1 cellular context compared by ENCODE assay signal in genomic region chr13:45142440-45143345, GRCh38.
TF ChIP-seq lines count a peak whose summit lies in the region.

No MANE protein-coding gene starts in this region.

TF ChIP-seq in GM23338, 12 proteins besides CTCF, POLR2A, EP300 and RAD21 (continued from another document):
- TF ChIP-seq, protein P1, sequence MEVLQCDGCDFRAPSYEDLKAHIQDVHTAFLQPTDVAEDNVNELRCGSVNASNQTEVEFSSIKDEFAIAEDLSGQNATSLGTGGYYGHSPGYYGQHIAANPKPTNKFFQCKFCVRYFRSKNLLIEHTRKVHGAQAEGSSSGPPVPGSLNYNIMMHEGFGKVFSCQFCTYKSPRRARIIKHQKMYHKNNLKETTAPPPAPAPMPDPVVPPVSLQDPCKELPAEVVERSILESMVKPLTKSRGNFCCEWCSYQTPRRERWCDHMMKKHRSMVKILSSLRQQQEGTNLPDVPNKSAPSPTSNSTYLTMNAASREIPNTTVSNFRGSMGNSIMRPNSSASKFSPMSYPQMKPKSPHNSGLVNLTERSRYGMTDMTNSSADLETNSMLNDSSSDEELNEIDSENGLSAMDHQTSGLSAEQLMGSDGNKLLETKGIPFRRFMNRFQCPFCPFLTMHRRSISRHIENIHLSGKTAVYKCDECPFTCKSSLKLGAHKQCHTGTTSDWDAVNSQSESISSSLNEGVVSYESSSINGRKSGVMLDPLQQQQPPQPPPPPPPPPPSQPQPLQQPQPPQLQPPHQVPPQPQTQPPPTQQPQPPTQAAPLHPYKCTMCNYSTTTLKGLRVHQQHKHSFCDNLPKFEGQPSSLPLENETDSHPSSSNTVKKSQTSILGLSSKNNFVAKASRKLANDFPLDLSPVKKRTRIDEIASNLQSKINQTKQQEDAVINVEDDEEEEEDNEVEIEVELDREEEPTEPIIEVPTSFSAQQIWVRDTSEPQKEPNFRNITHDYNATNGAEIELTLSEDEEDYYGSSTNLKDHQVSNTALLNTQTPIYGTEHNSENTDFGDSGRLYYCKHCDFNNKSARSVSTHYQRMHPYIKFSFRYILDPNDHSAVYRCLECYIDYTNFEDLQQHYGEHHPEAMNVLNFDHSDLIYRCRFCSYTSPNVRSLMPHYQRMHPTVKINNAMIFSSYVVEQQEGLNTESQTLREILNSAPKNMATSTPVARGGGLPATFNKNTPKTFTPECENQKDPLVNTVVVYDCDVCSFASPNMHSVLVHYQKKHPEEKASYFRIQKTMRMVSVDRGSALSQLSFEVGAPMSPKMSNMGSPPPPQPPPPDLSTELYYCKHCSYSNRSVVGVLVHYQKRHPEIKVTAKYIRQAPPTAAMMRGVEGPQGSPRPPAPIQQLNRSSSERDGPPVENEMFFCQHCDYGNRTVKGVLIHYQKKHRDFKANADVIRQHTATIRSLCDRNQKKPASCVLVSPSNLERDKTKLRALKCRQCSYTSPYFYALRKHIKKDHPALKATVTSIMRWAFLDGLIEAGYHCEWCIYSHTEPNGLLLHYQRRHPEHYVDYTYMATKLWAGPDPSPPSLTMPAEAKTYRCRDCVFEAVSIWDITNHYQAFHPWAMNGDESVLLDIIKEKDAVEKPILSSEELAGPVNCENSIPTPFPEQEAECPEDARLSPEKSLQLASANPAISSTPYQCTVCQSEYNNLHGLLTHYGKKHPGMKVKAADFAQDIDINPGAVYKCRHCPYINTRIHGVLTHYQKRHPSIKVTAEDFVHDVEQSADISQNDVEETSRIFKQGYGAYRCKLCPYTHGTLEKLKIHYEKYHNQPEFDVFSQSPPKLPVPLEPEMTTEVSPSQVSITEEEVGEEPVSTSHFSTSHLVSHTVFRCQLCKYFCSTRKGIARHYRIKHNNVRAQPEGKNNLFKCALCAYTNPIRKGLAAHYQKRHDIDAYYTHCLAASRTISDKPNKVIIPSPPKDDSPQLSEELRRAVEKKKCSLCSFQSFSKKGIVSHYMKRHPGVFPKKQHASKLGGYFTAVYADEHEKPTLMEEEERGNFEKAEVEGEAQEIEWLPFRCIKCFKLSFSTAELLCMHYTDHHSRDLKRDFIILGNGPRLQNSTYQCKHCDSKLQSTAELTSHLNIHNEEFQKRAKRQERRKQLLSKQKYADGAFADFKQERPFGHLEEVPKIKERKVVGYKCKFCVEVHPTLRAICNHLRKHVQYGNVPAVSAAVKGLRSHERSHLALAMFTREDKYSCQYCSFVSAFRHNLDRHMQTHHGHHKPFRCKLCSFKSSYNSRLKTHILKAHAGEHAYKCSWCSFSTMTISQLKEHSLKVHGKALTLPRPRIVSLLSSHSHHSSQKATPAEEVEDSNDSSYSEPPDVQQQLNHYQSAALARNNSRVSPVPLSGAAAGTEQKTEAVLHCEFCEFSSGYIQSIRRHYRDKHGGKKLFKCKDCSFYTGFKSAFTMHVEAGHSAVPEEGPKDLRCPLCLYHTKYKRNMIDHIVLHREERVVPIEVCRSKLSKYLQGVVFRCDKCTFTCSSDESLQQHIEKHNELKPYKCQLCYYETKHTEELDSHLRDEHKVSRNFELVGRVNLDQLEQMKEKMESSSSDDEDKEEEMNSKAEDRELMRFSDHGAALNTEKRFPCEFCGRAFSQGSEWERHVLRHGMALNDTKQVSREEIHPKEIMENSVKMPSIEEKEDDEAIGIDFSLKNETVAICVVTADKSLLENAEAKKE (CRISPR knock-in tag; IDR thresholded peaks at IDR 0.05), result no peak
- TF ChIP-seq POLR2AphosphoS5 (IDR thresholded peaks at IDR 0.05; ENCODE audit: low read depth) (no peak), ZNF331 (CRISPR knock-in tag; IDR thresholded peaks at IDR 0.05; ENCODE audit: low read depth) (no peak), STAT1 (IDR thresholded peaks at IDR 0.05; ENCODE audit: unreplicated experiment) (no peak), REST (IDR thresholded peaks at IDR 0.05; ENCODE audit: unreplicated experiment) (no peak), NANOG (IDR thresholded peaks at IDR 0.05; ENCODE audit: borderline replicate concordance) (no peak), CREB1 (CRISPR knock-in tag; IDR thresholded peaks at IDR 0.05; ENCODE audit: low read depth) (no peak), ZNF114 (CRISPR knock-in tag; IDR thresholded peaks at IDR 0.05) (no peak)
TF ChIP-seq in GM23338: peak in this region for 0.
